Comparison of ENCODE assay signal across 15 cellular contexts in the genomic region with DNA sequence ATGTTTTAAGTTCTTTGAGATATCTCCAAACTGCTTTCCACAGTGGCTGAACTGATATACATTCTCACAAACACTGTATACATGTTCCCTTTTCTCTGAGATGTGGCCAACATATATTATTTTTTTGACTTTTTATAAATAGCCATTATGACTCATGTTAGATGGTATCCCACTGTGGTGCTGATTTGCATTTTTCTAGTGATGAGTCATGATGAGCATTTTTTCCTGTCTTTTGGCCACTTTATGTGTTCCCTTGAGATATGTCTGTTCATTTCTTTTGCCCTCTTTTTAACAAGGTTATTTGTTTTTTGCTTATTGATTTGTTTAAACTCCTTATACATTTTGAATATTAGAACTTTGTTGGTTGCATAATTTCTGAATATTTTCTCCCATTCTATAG.
DNase-seq lines count a peak whose midpoint lies in the region; ATAC-seq and TF ChIP-seq lines count a peak whose summit lies in the region.
"Had no signal": no experiment of that assay in that cellular context is flagged by ENCODE, and none has a peak within 500 bp of the region (broad histone marks: within the 10 kb centered on the region; RNA-seq: fewer than 3 reads in every experiment).

No MANE protein-coding gene starts in this region.

- POLR2A ChIA-PET in BJ (lab: Charles Lee): no interaction called here

- H3K9me3 Mint-ChIP-seq in activated naive CD4-positive, alpha-beta T cell treated with anti-CD3 and anti-CD28 coated beads, Interleukin-2, amount 10 ng/mL, durations not matched to agents 7 days and 5 days: peaks cover 23% of the 10 kb centered on the region

- no peak overlapping the region for H3K4me3 ChIP-seq in BJ (ENCODE audit: low read depth, low read length)
- no peak overlapping the region for H3K4me3 ChIP-seq in MG63
- H3K4me3 ChIP-seq: testis had no signal

- H3K36me3 Mint-ChIP-seq in activated naive CD4-positive, alpha-beta T cell treated with anti-CD3 and anti-CD28 coated beads, Interleukin-2, amount 10 ng/mL, durations not matched to agents 7 days and 5 days: no peaks in the 10 kb centered on the region
- H3K36me3 Mint-ChIP-seq: natural killer cell had no signal

- H3K27ac Mint-ChIP-seq in activated naive CD4-positive, alpha-beta T cell treated with anti-CD3 and anti-CD28 coated beads, Interleukin-2, amount 10 ng/mL, durations not matched to agents 7 days and 5 days: no peak overlapping the region
- H3K27ac Mint-ChIP-seq: natural killer cell had no signal

- CTCF ChIA-PET in BJ (lab: Yijun Ruan, JAX): no interaction called here
- CTCF ChIA-PET in activated naive CD4-positive, alpha-beta T cell treated with anti-CD3 and anti-CD28 coated beads, Interleukin-2, amount 10 ng/mL, durations not matched to agents 7 days and 5 days (lab: Charles Lee): no interaction called here

- peak; percentile 3 for DNase-seq in BJ (ENCODE audit: low read depth)
- peak; percentile 18 to 81 for DNase-seq in SW 1271 (lab: John Stamatoyannopoulos, UW)
- peak; percentile 58 for DNase-seq in glomerular visceral epithelial cell (ENCODE audit: extremely low spot score)
- no peak for DNase-seq in Right ventricle myocardium inferior (ENCODE audit: missing footprints)
- no peak for DNase-seq in islet precursor cell
- no peak for DNase-seq in MG63
- no peak for DNase-seq in activated naive CD4-positive, alpha-beta T cell treated with anti-CD3 and anti-CD28 coated beads, Interleukin-2, amount 10 ng/mL, durations not matched to agents 7 days and 5 days
- DNase-seq: activated CD4-positive, alpha-beta T cell treated with anti-CD3 and anti-CD28 coated beads, Interleukin-2, amount 50 U/mL, for 48 hours; aorta; glutamatergic neuron; natural killer cell; NCI-H1436; stimulated activated CD4-positive, alpha-beta T cell treated with anti-CD3 and anti-CD28 coated beads, Interleukin-2, amount 100 ng/mL, for 24 hours; testis had no signal

- no peaks in the 10 kb centered on the region for H3K27me3 ChIP-seq in BJ (ENCODE audit: control insufficient read depth, insufficient read depth, low read length)
- no peaks in the 10 kb centered on the region for H3K27me3 ChIP-seq in MG63
- H3K27me3 ChIP-seq: testis had no signal

- TF ChIP-seq CTCF in BJ (IDR thresholded peaks at IDR 0.05; ENCODE audit: insufficient read depth, low read depth, low read length): no peak

- H3K4me3 Mint-ChIP-seq in activated naive CD4-positive, alpha-beta T cell treated with anti-CD3 and anti-CD28 coated beads, Interleukin-2, amount 10 ng/mL, durations not matched to agents 7 days and 5 days: no peak overlapping the region
- H3K4me3 Mint-ChIP-seq: natural killer cell had no signal

- H3K36me3 ChIP-seq in BJ (ENCODE audit: control insufficient read depth, insufficient read depth, low read length): no peaks in the 10 kb centered on the region
- H3K36me3 ChIP-seq in MG63: no peaks in the 10 kb centered on the region

- peak; percentile 81 for ATAC-seq in HG03432 (IDR thresholded peaks at IDR 0.05; ENCODE audit: unreplicated experiment)
- ATAC-seq in Right ventricle myocardium inferior: no peak
- ATAC-seq: natural killer cell had no signal

- H3K27me3 Mint-ChIP-seq in activated naive CD4-positive, alpha-beta T cell treated with anti-CD3 and anti-CD28 coated beads, Interleukin-2, amount 10 ng/mL, durations not matched to agents 7 days and 5 days: no peaks in the 10 kb centered on the region

- intact Hi-C loops in Right ventricle myocardium inferior (cut with DNase I): no loop called here

- H3K4me1 Mint-ChIP-seq in activated naive CD4-positive, alpha-beta T cell treated with anti-CD3 and anti-CD28 coated beads, Interleukin-2, amount 10 ng/mL, durations not matched to agents 7 days and 5 days: no peaks in the 10 kb centered on the region
- H3K4me1 Mint-ChIP-seq: natural killer cell had no signal

- peaks cover 2% of the 10 kb centered on the region; the same call in 1 of the 2 replicates for H3K9me3 ChIP-seq in MG63
- H3K9me3 ChIP-seq: testis had no signal

Comparison
In these comparisons a context has a peak if more than half of its experiments do, and no peak if none do; other contexts are left out.
1. DNase-seq: peak in BJ (single experiment), SW 1271 (2 of 2) and glomerular visceral epithelial cell (single experiment); none in Right ventricle myocardium inferior (single experiment), islet precursor cell (single experiment), MG63 (single experiment) and activated naive CD4-positive, alpha-beta T cell treated with anti-CD3 and anti-CD28 coated beads, Interleukin-2, amount 10 ng/mL, durations not matched to agents 7 days and 5 days (single experiment).